In genomic region chr13:81487151-81487550, GRCh38 we compare ENCODE assay signal across 9 cellular contexts.
DNase-seq lines count a peak whose midpoint lies in the region; ATAC-seq and TF ChIP-seq lines count a peak whose summit lies in the region.
"Had no signal": no experiment of that assay in that cellular context is flagged by ENCODE, and none has a peak within 500 bp of the region (broad histone marks: within the 10 kb centered on the region; RNA-seq: fewer than 3 reads in every experiment).

No MANE protein-coding gene starts in this region.

- ATAC-seq in GM21619 (IDR thresholded peaks at IDR 0.05; ENCODE audit: unreplicated experiment) (no peak), GM18907 (IDR thresholded peaks at IDR 0.05; ENCODE audit: unreplicated experiment) (no peak), GM21447 (IDR thresholded peaks at IDR 0.05; ENCODE audit: unreplicated experiment) (no peak), GM19035 (IDR thresholded peaks at IDR 0.05; ENCODE audit: unreplicated experiment) (no peak)

- no peaks in the 10 kb centered on the region for H3K27me3 ChIP-seq in HAP-1 (ENCODE audit: low read depth)

- peaks cover 6% of the 10 kb centered on the region; the same call in 1 of the 2 replicates for H3K4me1 ChIP-seq in HAP-1

- H3K4me3 ChIP-seq in HAP-1 (no peak overlapping the region), fibroblast of pulmonary artery (replicated peaks; ENCODE audit: low read depth, low read length) (no peak overlapping the region)

- no peaks in the 10 kb centered on the region for H3K36me3 ChIP-seq in HAP-1 (replicated peaks)

- in situ Hi-C loops in HAP-1 (cut with MboI; ENCODE audit: low sequenced_read_pairs): no loop called here

- no peak for TF ChIP-seq CTCF in fibroblast of pulmonary artery (IDR thresholded peaks at IDR 0.05; ENCODE audit: low read length, missing control alignments)

- H3K9me3 ChIP-seq in HAP-1: no peaks in the 10 kb centered on the region

- DNase-seq in A172 (ENCODE audit: low spot score) (peak; percentile 27), HAP-1 (ENCODE audit: low spot score in 2 of 2) (peak; percentile 31 to 68), RPMI8226 (peak; percentile 5), fibroblast of pulmonary artery (ENCODE audit: low read depth) (peak; percentile 9)
- DNase-seq: CD8-positive, alpha-beta memory T cell had no signal
